Comparison of ENCODE assay signal across 29 cellular contexts in genomic region chr21:43368685-43369084, GRCh38. TPM values are rescaled to one million over a fixed set of nuclear protein-coding genes. Genes with fewer than 3 reads are reported as not detected.
DNase-seq lines count a peak whose midpoint lies in the region; ATAC-seq, FAIRE-seq and TF ChIP-seq lines count a peak whose summit lies in the region.
"Had no signal": no experiment of that assay in that cellular context is flagged by ENCODE, and none has a peak within 500 bp of the region (broad histone marks: within the 10 kb centered on the region; RNA-seq: fewer than 3 reads in every experiment).

No MANE protein-coding gene starts in this region.

- H3K27me3 ChIP-seq in BLaER1: no peaks in the 10 kb centered on the region
- H3K27me3 ChIP-seq: BE2C, MG63, vagina had no signal

- no peak for DNase-seq in nephron progenitor cell
- DNase-seq in HCEC 1CT: no peak
- no peak for DNase-seq in NCI-H446 (lab: John Stamatoyannopoulos, UW)
- DNase-seq in kidney: no peak
- DNase-seq: ACHN; activated CD4-positive, alpha-beta memory T cell treated with anti-CD3 and anti-CD28 coated beads, Interleukin-2, amount 10 ng/mL, durations not matched to agents 7 days and 5 days; activated CD8-positive, alpha-beta memory T cell treated with anti-CD3 and anti-CD28 coated beads, Interleukin-2, amount 50 U/mL, for 48 hours; activated naive CD4-positive, alpha-beta T cell treated with anti-CD3 and anti-CD28 coated beads for 36 hours; amniotic stem cell; DMS153; KG1; NCI-H526 treated with DMSO at 0.1 percent for 48 hours; NK-92 treated with Interleukin-12 subunit alpha and Interleukin-12 subunit beta, amount 100 ng/mL, for 24 hours; PC-9; Right ventricle myocardium superior; stimulated activated CD8-positive, alpha-beta memory T cell treated with anti-CD3 and anti-CD28 coated beads, Interleukin-4, amount 100 ng/mL, for 48 hours; stimulated activated naive CD8-positive, alpha-beta T cell treated with anti-CD3 and anti-CD28 coated beads, Interleukin-15, amount 100 ng/mL, for 72 hours; T-helper 2 cell had no signal

- peak overlapping the region; percentile 92 for H3K4me2 ChIP-seq in BLaER1
- H3K4me2 ChIP-seq: PC-9 had no signal

- H3K27me3 Mint-ChIP-seq in brain (peaks cover 5% of the 10 kb centered on the region), nephron progenitor cell (ENCODE audit: low read depth, poor library complexity) (peaks cover 2% of the 10 kb centered on the region)
- H3K27me3 Mint-ChIP-seq: stimulated activated naive CD8-positive, alpha-beta T cell treated with anti-CD3 and anti-CD28 coated beads, Interleukin-15, amount 100 ng/mL, for 72 hours had no signal

- peaks cover 0 to 4% (median 0%) of the 10 kb centered on the region in 5 experiments for H3K9me3 Mint-ChIP-seq in brain
- H3K9me3 Mint-ChIP-seq in nephron progenitor cell: no peaks in the 10 kb centered on the region
- H3K9me3 Mint-ChIP-seq: activated CD4-positive, alpha-beta memory T cell treated with anti-CD3 and anti-CD28 coated beads, Interleukin-2, amount 10 ng/mL, durations not matched to agents 7 days and 5 days; activated naive CD4-positive, alpha-beta T cell treated with anti-CD3 and anti-CD28 coated beads for 36 hours; activated T-helper 1 cell treated with anti-CD3 and anti-CD28 coated beads, Interleukin-12 subunit alpha, Interleukin-12 subunit beta, Interleukin-2, Interleukin-4 antibody, amounts not matched to agents 30 ng/mL and 10 ng/mL and 1 ng/mL, durations not matched to agents 14 hours and 24 hours and 36 hours; neural crest cell; stimulated activated naive CD8-positive, alpha-beta T cell treated with anti-CD3 and anti-CD28 coated beads, Interleukin-15, amount 100 ng/mL, for 72 hours had no signal

- H3K9ac ChIP-seq in BLaER1 (no peak overlapping the region), kidney (ENCODE audit: low read length in 2 of 2) (no peak overlapping the region)

- TF ChIP-seq CTCF in HEK293 (tag by site-specific recombination; IDR thresholded peaks at IDR 0.05) (no peak), brain (conservative IDR thresholded peaks at IDR 0.05) (no peak), nephron progenitor cell (IDR thresholded peaks at IDR 0.05) (no peak), kidney (IDR thresholded peaks at IDR 0.05; ENCODE audit: borderline replicate concordance, extremely low read depth, insufficient read depth) (no peak)

- CTCF ChIA-PET in HEK293 (lab: Yijun Ruan, JAX): no interaction called here

- H3K4me1 ChIP-seq in BLaER1 (peaks cover 75% of the 10 kb centered on the region), HEK293 (ENCODE audit: control insufficient read depth, insufficient read depth, low read length) (no peaks in the 10 kb centered on the region; the same call in 1 of the 2 replicates), kidney (ENCODE audit: control insufficient read depth in 1 of 2, insufficient read depth in 1 of 2, low read depth in 1 of 2, low read length in 2 of 2) (peaks cover 0 to 6% of the 10 kb centered on the region in 2 donors)

- H3K36me3 ChIP-seq in BLaER1: no peaks in the 10 kb centered on the region
- H3K36me3 ChIP-seq in HEK293 (ENCODE audit: control insufficient read depth in 2 of 2, insufficient read depth in 1 of 2, low read length in 2 of 2): no peaks in the 10 kb centered on the region
- H3K36me3 ChIP-seq in kidney (ENCODE audit: control insufficient read depth in 1 of 2, insufficient read depth in 2 of 2, low read length in 2 of 2): no peaks in the 10 kb centered on the region
- H3K36me3 ChIP-seq: BE2C, MG63, thoracic aorta, vagina had no signal

- H3K27ac ChIP-seq in BLaER1: no peak overlapping the region
- H3K27ac ChIP-seq in HEK293 (ENCODE audit: extremely low read depth, low read depth, low read length): no peak overlapping the region
- no peak overlapping the region for H3K27ac ChIP-seq in kidney (ENCODE audit: low read depth in 2 of 2, low read length in 2 of 2)
- H3K27ac ChIP-seq: PC-9, thoracic aorta, vagina had no signal

- intact Hi-C loops in kidney (cut with DNase I): no loop called here

- no peak for FAIRE-seq in kidney (lab: Jason Lieb, UNC)
- FAIRE-seq: frontal cortex had no signal

- no peak overlapping the region for H3K4me3 ChIP-seq in BLaER1
- no peak overlapping the region for H3K4me3 ChIP-seq in HEK293 (ENCODE audit: low read depth, low read length)
- H3K4me3 ChIP-seq in kidney (ENCODE audit: low read length in 2 of 2): no peak overlapping the region
- H3K4me3 ChIP-seq: MG63, PC-9, thoracic aorta, vagina had no signal

- H3K4me1 Mint-ChIP-seq in brain (peaks cover 73% of the 10 kb centered on the region), nephron progenitor cell (peaks cover 68% of the 10 kb centered on the region)

- POLR2A ChIA-PET in HEK293 (lab: Yijun Ruan, JAX): interaction anchor here (0.6 kb wide), 1 partner anchor 13 kb away, joined by 5 read pairs; no protein-coding TSS in a partner anchor

- H3K4me3 Mint-ChIP-seq in brain (peak overlapping the region in 4 of 5 experiments; percentile 61 to 84 (median 69)), nephron progenitor cell (no peak overlapping the region)
- H3K4me3 Mint-ChIP-seq: activated CD4-positive, alpha-beta memory T cell treated with anti-CD3 and anti-CD28 coated beads, Interleukin-2, amount 10 ng/mL, durations not matched to agents 7 days and 5 days; activated naive CD4-positive, alpha-beta T cell treated with anti-CD3 and anti-CD28 coated beads for 36 hours; activated T-helper 1 cell treated with anti-CD3 and anti-CD28 coated beads, Interleukin-12 subunit alpha, Interleukin-12 subunit beta, Interleukin-2, Interleukin-4 antibody, amounts not matched to agents 30 ng/mL and 10 ng/mL and 1 ng/mL, durations not matched to agents 14 hours and 24 hours and 36 hours; neural crest cell; stimulated activated naive CD8-positive, alpha-beta T cell treated with anti-CD3 and anti-CD28 coated beads, Interleukin-15, amount 100 ng/mL, for 72 hours had no signal

- H3K9me3 ChIP-seq in BLaER1: no peaks in the 10 kb centered on the region
- H3K9me3 ChIP-seq in HEK293 (ENCODE audit: control insufficient read depth, insufficient read depth, low read depth, low read length): no peaks in the 10 kb centered on the region
- no peaks in the 10 kb centered on the region for H3K9me3 ChIP-seq in kidney (ENCODE audit: control insufficient read depth in 1 of 2, low read length in 2 of 2)
- H3K9me3 ChIP-seq: BE2C, MG63, thoracic aorta, vagina had no signal

- H3K36me3 Mint-ChIP-seq in brain: no peaks in the 10 kb centered on the region
- no peaks in the 10 kb centered on the region for H3K36me3 Mint-ChIP-seq in nephron progenitor cell (ENCODE audit: low read depth)

- H3K27ac Mint-ChIP-seq in brain (peak overlapping the region; percentile 96 to 99 (median 97)), nephron progenitor cell (peak overlapping the region; percentile 87)
- H3K27ac Mint-ChIP-seq: activated CD4-positive, alpha-beta memory T cell treated with anti-CD3 and anti-CD28 coated beads, Interleukin-2, amount 10 ng/mL, durations not matched to agents 7 days and 5 days; activated naive CD4-positive, alpha-beta T cell treated with anti-CD3 and anti-CD28 coated beads for 36 hours; activated T-helper 1 cell treated with anti-CD3 and anti-CD28 coated beads, Interleukin-12 subunit alpha, Interleukin-12 subunit beta, Interleukin-2, Interleukin-4 antibody, amounts not matched to agents 30 ng/mL and 10 ng/mL and 1 ng/mL, durations not matched to agents 14 hours and 24 hours and 36 hours; stimulated activated naive CD8-positive, alpha-beta T cell treated with anti-CD3 and anti-CD28 coated beads, Interleukin-15, amount 100 ng/mL, for 72 hours had no signal

- no peak for ATAC-seq in HG02588 (IDR thresholded peaks at IDR 0.05; ENCODE audit: unreplicated experiment)
- ATAC-seq: stimulated activated naive CD8-positive, alpha-beta T cell treated with anti-CD3 and anti-CD28 coated beads, Interleukin-15, amount 100 ng/mL, for 72 hours had no signal

- H4K20me1 ChIP-seq in BLaER1: no peaks in the 10 kb centered on the region

TF ChIP-seq in HEK293, 187 proteins besides CTCF, POLR2A, EP300 and RAD21 (continues in another document):
- TF ChIP-seq, protein P1, sequence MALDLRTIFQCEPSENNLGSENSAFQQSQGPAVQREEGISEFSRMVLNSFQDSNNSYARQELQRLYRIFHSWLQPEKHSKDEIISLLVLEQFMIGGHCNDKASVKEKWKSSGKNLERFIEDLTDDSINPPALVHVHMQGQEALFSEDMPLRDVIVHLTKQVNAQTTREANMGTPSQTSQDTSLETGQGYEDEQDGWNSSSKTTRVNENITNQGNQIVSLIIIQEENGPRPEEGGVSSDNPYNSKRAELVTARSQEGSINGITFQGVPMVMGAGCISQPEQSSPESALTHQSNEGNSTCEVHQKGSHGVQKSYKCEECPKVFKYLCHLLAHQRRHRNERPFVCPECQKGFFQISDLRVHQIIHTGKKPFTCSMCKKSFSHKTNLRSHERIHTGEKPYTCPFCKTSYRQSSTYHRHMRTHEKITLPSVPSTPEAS (tag by site-specific recombination; IDR thresholded peaks at IDR 0.05): peak; percentile 99
- no peak for TF ChIP-seq ZNF169 (tag by site-specific recombination; IDR thresholded peaks at IDR 0.05)
- peak; percentile 66; the same call in 1 of the 2 replicates for TF ChIP-seq SALL2 (tag by site-specific recombination; IDR thresholded peaks at IDR 0.05; ENCODE audit: borderline replicate concordance)
- TF ChIP-seq ZNF146 (tag by site-specific recombination; IDR thresholded peaks at IDR 0.05): no peak
- no peak for TF ChIP-seq SP3 (tag by site-specific recombination; IDR thresholded peaks at IDR 0.05)
- TF ChIP-seq, protein P2, sequence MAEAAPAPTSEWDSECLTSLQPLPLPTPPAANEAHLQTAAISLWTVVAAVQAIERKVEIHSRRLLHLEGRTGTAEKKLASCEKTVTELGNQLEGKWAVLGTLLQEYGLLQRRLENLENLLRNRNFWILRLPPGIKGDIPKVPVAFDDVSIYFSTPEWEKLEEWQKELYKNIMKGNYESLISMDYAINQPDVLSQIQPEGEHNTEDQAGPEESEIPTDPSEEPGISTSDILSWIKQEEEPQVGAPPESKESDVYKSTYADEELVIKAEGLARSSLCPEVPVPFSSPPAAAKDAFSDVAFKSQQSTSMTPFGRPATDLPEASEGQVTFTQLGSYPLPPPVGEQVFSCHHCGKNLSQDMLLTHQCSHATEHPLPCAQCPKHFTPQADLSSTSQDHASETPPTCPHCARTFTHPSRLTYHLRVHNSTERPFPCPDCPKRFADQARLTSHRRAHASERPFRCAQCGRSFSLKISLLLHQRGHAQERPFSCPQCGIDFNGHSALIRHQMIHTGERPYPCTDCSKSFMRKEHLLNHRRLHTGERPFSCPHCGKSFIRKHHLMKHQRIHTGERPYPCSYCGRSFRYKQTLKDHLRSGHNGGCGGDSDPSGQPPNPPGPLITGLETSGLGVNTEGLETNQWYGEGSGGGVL (tag by site-specific recombination; IDR thresholded peaks at IDR 0.05): no peak

RNA-seq across cellular contexts. Expression of gene SIK1, which starts 58.2 kb away (rescaled TPM):
- polyA plus RNA-seq in brain (ENCODE audit: insufficient read depth, low read depth, low replicate concordance): 5.0 TPM
- total RNA-seq in kidney: 24.9 TPM
- polyA plus RNA-seq in kidney (ENCODE audit: insufficient read depth, low read depth, low replicate concordance): 3.4 TPM
